Comparison of ENCODE assay signal across 2 cellular contexts in the genomic region with DNA sequence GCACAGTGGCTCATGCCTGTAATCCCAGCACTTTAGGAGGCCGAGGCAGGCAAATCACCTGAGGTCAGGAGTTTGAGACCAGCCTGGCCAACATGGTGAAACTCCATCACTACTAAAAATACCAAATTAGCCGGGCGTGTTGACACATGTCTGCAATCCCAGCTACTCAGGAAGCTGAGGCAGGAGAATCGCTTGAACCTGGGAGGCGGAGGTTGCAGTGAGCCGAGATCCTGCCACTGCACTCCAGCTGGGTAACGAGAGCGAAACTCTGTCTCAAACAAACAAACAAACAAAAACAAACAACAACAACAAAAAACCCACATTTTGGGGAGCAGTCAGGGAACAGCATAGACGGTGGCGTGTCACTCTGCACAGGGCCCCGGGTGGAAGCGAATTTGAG. TPM values are rescaled to one million over a fixed set of nuclear protein-coding genes. Genes with fewer than 3 reads are reported as not detected.
"Had no signal": no experiment of that assay in that cellular context is flagged by ENCODE, and none has a peak within 500 bp of the region (broad histone marks: within the 10 kb centered on the region; RNA-seq: fewer than 3 reads in every experiment).

No MANE protein-coding gene starts in this region.

RNA-seq across cellular contexts. Expression of gene PXDN, which starts 12.8 kb away (rescaled TPM):
- total RNA-seq: HepG2 had no signal
- polyA plus RNA-seq: HepG2, K562 had no signal
